ENCODE assay signal across 17 cellular contexts in genomic region chr13:111396457-111396856, GRCh38.
A peak's percentile ranks its signal among the peaks of the same experiment; 100 is the strongest.
DNase-seq lines count a peak whose midpoint lies in the region; ATAC-seq and TF ChIP-seq lines count a peak whose summit lies in the region.
"Had no signal": no experiment of that assay in that cellular context is flagged by ENCODE, and none has a peak within 500 bp of the region (broad histone marks: within the 10 kb centered on the region; RNA-seq: fewer than 3 reads in every experiment).

No MANE protein-coding gene starts in this region.

- TF ChIP-seq CTCF in left ventricle myocardium inferior (IDR thresholded peaks at IDR 0.05; ENCODE audit: borderline replicate concordance) (no peak), coronary artery (IDR thresholded peaks at IDR 0.05) (no peak), vagina (IDR thresholded peaks at IDR 0.05) (no peak)

- no peaks in the 10 kb centered on the region for H3F3A ChIP-seq in GM23248 (ENCODE audit: insufficient read depth)

- H3K9ac ChIP-seq in neuronal stem cell (ENCODE audit: low read depth, low read length, poor library complexity), result peak overlapping the region; percentile 47
- H3K9ac ChIP-seq in GM23248, result no peak overlapping the region
- H3K9ac ChIP-seq: KMS-11 had no signal

- H3K4me3 ChIP-seq in left ventricle myocardium inferior (no peak overlapping the region), coronary artery (no peak overlapping the region), neuronal stem cell (ENCODE audit: low read length in 2 of 2) (no peak overlapping the region), vagina (no peak overlapping the region), GM23248 (no peak overlapping the region)
- H3K4me3 ChIP-seq: A549, PC-9, SJCRH30 had no signal

- H2BK120ac ChIP-seq in neuronal stem cell (ENCODE audit: low read depth, low read length), result no peak overlapping the region

- H4K8ac ChIP-seq in neuronal stem cell (ENCODE audit: low read depth, low read length), result no peak overlapping the region

- no peak for ATAC-seq in Right ventricle myocardium inferior
- ATAC-seq: A549 had no signal

- H2BK5ac ChIP-seq in neuronal stem cell (ENCODE audit: low read length), result no peak overlapping the region

- no peak overlapping the region for H3K23ac ChIP-seq in neuronal stem cell (ENCODE audit: low read depth, low read length, poor library complexity)

- H3K79me1 ChIP-seq in neuronal stem cell (ENCODE audit: low read depth, low read length), result no peaks in the 10 kb centered on the region

- in situ Hi-C loops in GM23248 (cut with MboI), result no loop called here

- H3K79me2 ChIP-seq in GM23248 (ENCODE audit: insufficient read depth), result no peaks in the 10 kb centered on the region

- no peak overlapping the region for H4K91ac ChIP-seq in neuronal stem cell (ENCODE audit: low read depth, low read length, poor library complexity)

- H3K9me2 ChIP-seq in GM23248 (ENCODE audit: insufficient read depth), result no peaks in the 10 kb centered on the region

- H3K4me1 ChIP-seq in left ventricle myocardium inferior (no peaks in the 10 kb centered on the region), neuronal stem cell (ENCODE audit: control insufficient read depth in 2 of 2, insufficient read depth in 1 of 2, low read depth in 1 of 2, low read length in 2 of 2) (no peaks in the 10 kb centered on the region), vagina (no peaks in the 10 kb centered on the region), GM23248 (ENCODE audit: insufficient read depth) (no peaks in the 10 kb centered on the region)
- H3K4me1 ChIP-seq: A549, SJCRH30 had no signal

- no peak overlapping the region for H3K14ac ChIP-seq in neuronal stem cell (ENCODE audit: low read length)

- DNase-seq in Right ventricle myocardium inferior (ENCODE audit: missing footprints) (peak; percentile 37), left ventricle myocardium inferior (no peak), coronary artery (ENCODE audit: low spot score) (peak; percentile 36), neuronal stem cell (ENCODE audit: low spot score) (no peak), vagina (ENCODE audit: extremely low spot score in 2 of 2) (peak; percentile 70 to 82), RPMI8226 (no peak), GM23248 (no peak)
- DNase-seq: IMR-90, NCI-H1105, NCI-H1694 treated with DMSO at 0.1 percent for 48 hours, NCI-H2081 treated with DMSO at 0.1 percent for 48 hours, NCI-H2171 treated with DMSO at 0.1 percent for 48 hours, NCI-H526, PC-9, SJCRH30 had no signal

- no peak for TF ChIP-seq POLR2A in vagina (IDR thresholded peaks at IDR 0.05)

- H3K4me2 ChIP-seq in neuronal stem cell (ENCODE audit: insufficient read depth, low read length, poor library complexity, severe bottlenecking) (no peak overlapping the region), GM23248 (ENCODE audit: unreplicated experiment) (no peak overlapping the region)
- H3K4me2 ChIP-seq: A549, KMS-11, PC-9 had no signal

- intact Hi-C loops in Right ventricle myocardium inferior (cut with DNase I) (no loop called here), left ventricle myocardium inferior (cut with micrococcal nuclease) (no loop called here), vagina (cut with DNase I) (no loop called here)

- peaks cover 46% of the 10 kb centered on the region for H3K27me3 ChIP-seq in left ventricle myocardium inferior (ENCODE audit: low read depth)
- peaks cover 0 to 14% (median 0%) of the 10 kb centered on the region in 3 experiments for H3K27me3 ChIP-seq in neuronal stem cell (ENCODE audit: control insufficient read depth in 3 of 3, insufficient read depth in 3 of 3, low read depth in 1 of 3, low read length in 3 of 3)
- H3K27me3 ChIP-seq in vagina, result no peaks in the 10 kb centered on the region
- H3K27me3 ChIP-seq in GM23248 (replicated peaks; ENCODE audit: insufficient read depth), result peaks cover 8% of the 10 kb centered on the region
- H3K27me3 ChIP-seq: SJCRH30 had no signal

- no peak overlapping the region for H3K18ac ChIP-seq in neuronal stem cell (ENCODE audit: low read length)

- no peak overlapping the region for H2AK5ac ChIP-seq in neuronal stem cell (ENCODE audit: low read depth, low read length)

- no CpG with 5 or more reads among the region's 12 CpGs for WGBS in neuronal stem cell (ENCODE audit: extremely low coverage in 2 of 2, insufficient read length in 2 of 2, insufficient replicate concordance in 1 of 2), 2 donors
- WGBS in GM23248 (ENCODE audit: low coverage in 1 of 2, low lambda C conversion rate in 2 of 2, missing lambda C conversion rate in 2 of 2), 2 experiments, result 60 to 64% methylated on average over 10 to 12 of the region's 12 CpGs

- H2AFZ ChIP-seq in neuronal stem cell (ENCODE audit: low read length), result no peak overlapping the region
- H2AFZ ChIP-seq in GM23248, result no peak overlapping the region
- H2AFZ ChIP-seq: PC-9 had no signal

- H2BK12ac ChIP-seq in neuronal stem cell (ENCODE audit: low read length), result no peak overlapping the region

- H2BK15ac ChIP-seq in neuronal stem cell (ENCODE audit: low read length), result no peak overlapping the region

- no peaks in the 10 kb centered on the region for H3K9me3 ChIP-seq in left ventricle myocardium inferior (replicated peaks)
- no peaks in the 10 kb centered on the region for H3K9me3 ChIP-seq in neuronal stem cell (replicated peaks in 1 of 2; ENCODE audit: control insufficient read depth in 2 of 2, insufficient read depth in 1 of 2, low read depth in 1 of 2, low read length in 2 of 2)
- no peaks in the 10 kb centered on the region for H3K9me3 ChIP-seq in vagina
- H3K9me3 ChIP-seq in GM23248 (ENCODE audit: low read depth), result no peaks in the 10 kb centered on the region
- H3K9me3 ChIP-seq: A549, SJCRH30 had no signal

- no peaks in the 10 kb centered on the region for H4K20me1 ChIP-seq in GM23248 (ENCODE audit: insufficient read depth)

- H3K27ac ChIP-seq in left ventricle myocardium inferior (replicated peaks), result no peak overlapping the region
- no peak overlapping the region for H3K27ac ChIP-seq in coronary artery
- no peak overlapping the region for H3K27ac ChIP-seq in neuronal stem cell (replicated peaks; ENCODE audit: low read length)
- no peak overlapping the region for H3K27ac ChIP-seq in vagina
- H3K27ac ChIP-seq in GM23248, result no peak overlapping the region
- H3K27ac ChIP-seq: A549, KMS-11, PC-9, SJCRH30 had no signal

- H3K36me3 ChIP-seq in left ventricle myocardium inferior (no peaks in the 10 kb centered on the region), neuronal stem cell (replicated peaks in 1 of 2; ENCODE audit: control insufficient read depth in 2 of 2, insufficient read depth in 2 of 2, low read length in 2 of 2) (no peaks in the 10 kb centered on the region), vagina (no peaks in the 10 kb centered on the region), GM23248 (ENCODE audit: low read depth) (no peaks in the 10 kb centered on the region)
- H3K36me3 ChIP-seq: SJCRH30 had no signal

- H3K4ac ChIP-seq in neuronal stem cell (ENCODE audit: low read length), result no peak overlapping the region

Comparison
In these comparisons a context has a peak if more than half of its experiments do, and no peak if none do; other contexts are left out.
1. DNase-seq: peak in Right ventricle myocardium inferior (single experiment), coronary artery (single experiment) and vagina (2 of 2); none in left ventricle myocardium inferior (single experiment), neuronal stem cell (single experiment), RPMI8226 (single experiment) and GM23248 (single experiment).